ENCODE assay signal across 18 cellular contexts in genomic region chr2:237330539-237330938, GRCh38.
"Had no signal": no experiment of that assay in that cellular context is flagged by ENCODE, and none has a peak within 500 bp of the region (broad histone marks: within the 10 kb centered on the region; RNA-seq: fewer than 3 reads in every experiment).

No MANE protein-coding gene starts in this region.

- H3K4me3 ChIP-seq: dorsolateral prefrontal cortex, pancreas had no signal

- H3K27me3 ChIP-seq: pancreas had no signal

- DNase-seq: activated B cell treated with CpG ODN at 0.5 μM for 24 hours; activated CD4-positive, alpha-beta memory T cell treated with anti-CD3 and anti-CD28 coated beads, Interleukin-2, amount 10 ng/mL, durations not matched to agents 7 days and 5 days; activated CD4-positive, alpha-beta T cell treated with anti-CD3 and anti-CD28 coated beads for 4 hours; activated CD8-positive, alpha-beta memory T cell treated with anti-CD3 and anti-CD28 coated beads, Interleukin-2, amount 10 ng/mL, durations not matched to agents 7 days and 5 days; activated naive CD4-positive, alpha-beta T cell; activated naive CD8-positive, alpha-beta T cell treated with anti-CD3 and anti-CD28 coated beads for 36 hours; activated T-cell treated with anti-CD3 and anti-CD28 coated beads, Interleukin-2, amount 50 U/mL, for 1 hour; amygdala; caudate nucleus; dorsolateral prefrontal cortex; foreskin melanocyte; hypothalamus; left ventricle myocardium superior; natural killer cell; pancreas; stimulated activated CD8-positive, alpha-beta memory T cell treated with anti-CD3 and anti-CD28 coated beads, Interleukin-4, amount 100 ng/mL, for 48 hours; stimulated activated naive CD4-positive, alpha-beta T cell treated with Interleukin-2 at 50 U/mL for 16 hours had no signal

- H3K27ac ChIP-seq: dorsolateral prefrontal cortex, pancreas had no signal

- H3K9me3 ChIP-seq: pancreas had no signal

- H3K4me1 ChIP-seq: pancreas had no signal

- H3K36me3 ChIP-seq: pancreas had no signal

- ATAC-seq: activated CD8-positive, alpha-beta memory T cell treated with anti-CD3 and anti-CD28 coated beads, Interleukin-2, amount 10 ng/mL, durations not matched to agents 7 days and 5 days; activated T-helper 17 cell treated with anti-CD3 and anti-CD28 coated beads, Interleukin-2, amount 50 U/mL, for 72 hours; left ventricle myocardium superior; natural killer cell; pancreas had no signal
